ENCODE assay signal across 18 cellular contexts in genomic region chr2:206217743-206218520, GRCh38. TPM values are rescaled to one million over a fixed set of nuclear protein-coding genes. Genes with fewer than 3 reads are reported as not detected.
DNase-seq lines count a peak whose midpoint lies in the region; ATAC-seq and TF ChIP-seq lines count a peak whose summit lies in the region.
"Had no signal": no experiment of that assay in that cellular context is flagged by ENCODE, and none has a peak within 500 bp of the region (broad histone marks: within the 10 kb centered on the region; RNA-seq: fewer than 3 reads in every experiment).

No MANE protein-coding gene starts in this region.

- H3K9me3 Mint-ChIP-seq in activated naive CD4-positive, alpha-beta T cell treated with anti-CD3 and anti-CD28 coated beads for 36 hours: peaks cover 6% of the 10 kb centered on the region

- peak overlapping the region in 1 of 2 experiments; percentile 58; a peak in 2 of 4 replicates for H3K27ac ChIP-seq in SK-N-SH (ENCODE audit: low read depth in 2 of 2, low read length in 1 of 2)
- peak overlapping the region; percentile 79 for H3K27ac ChIP-seq in SK-N-MC
- H3K27ac ChIP-seq: breast epithelium, upper lobe of right lung had no signal

- H2AFZ ChIP-seq in SK-N-SH (ENCODE audit: low read depth): no peak overlapping the region

- H3K36me3 Mint-ChIP-seq in activated naive CD4-positive, alpha-beta T cell treated with anti-CD3 and anti-CD28 coated beads for 36 hours (ENCODE audit: low read depth): no peaks in the 10 kb centered on the region

- DNase-seq in SK-N-SH (peak; percentile 31), SK-N-MC (ENCODE audit: low read depth, low spot score) (peak; percentile 70), left ventricle myocardium superior (no peak), iPS-NIHi11 (ENCODE audit: low spot score) (no peak)
- no peak for DNase-seq in activated naive CD4-positive, alpha-beta T cell treated with anti-CD3 and anti-CD28 coated beads for 36 hours
- DNase-seq: activated CD4-positive, alpha-beta T cell treated with anti-CD3 and anti-CD28 coated beads for 36 hours; DMS53; erythroblast; NCI-H774; stimulated activated CD4-positive, alpha-beta T cell treated with anti-CD3 and anti-CD28 coated beads, Interleukin-12 subunit alpha, Interleukin-12 subunit beta, amount 100 ng/mL, for 4 hours; upper lobe of right lung had no signal

- no peak overlapping the region for H3K4me2 ChIP-seq in SK-N-SH
- H3K4me2 ChIP-seq in skeletal muscle satellite cell (ENCODE audit: low read length): peak overlapping the region; percentile 10

- H3K36me3 ChIP-seq in SK-N-SH (replicated peaks in 1 of 2; ENCODE audit: control insufficient read depth in 1 of 2, insufficient read depth in 2 of 2, low read length in 1 of 2) (no peaks in the 10 kb centered on the region), SK-N-MC (ENCODE audit: insufficient read depth, low read length) (no peaks in the 10 kb centered on the region), skeletal muscle satellite cell (ENCODE audit: insufficient read depth, low read length) (no peaks in the 10 kb centered on the region)
- H3K36me3 ChIP-seq: breast epithelium, upper lobe of right lung had no signal

- no peaks in the 10 kb centered on the region for H3K9me2 ChIP-seq in SK-N-SH

- no peak; a peak in 1 of 4 replicates for TF ChIP-seq EP300 in SK-N-SH (IDR thresholded peaks at IDR 0.05; ENCODE audit: borderline replicate concordance in 1 of 2, low read depth in 1 of 2, low read length in 1 of 2)

- peaks cover 33% of the 10 kb centered on the region for H3K27me3 Mint-ChIP-seq in activated naive CD4-positive, alpha-beta T cell treated with anti-CD3 and anti-CD28 coated beads for 36 hours (ENCODE audit: low read depth)

- H3K4me1 ChIP-seq in SK-N-SH (ENCODE audit: control insufficient read depth in 1 of 2, insufficient read depth in 2 of 2, low read depth in 1 of 2, low read length in 1 of 2) (peaks cover 4 to 16% of the 10 kb centered on the region in 2 experiments; a peak in 3 of 4 replicates), skeletal muscle satellite cell (ENCODE audit: control insufficient read depth, insufficient read depth, low read length) (peaks cover 16% of the 10 kb centered on the region)
- H3K4me1 ChIP-seq: breast epithelium, upper lobe of right lung had no signal

- no peak overlapping the region for H3K27ac Mint-ChIP-seq in activated naive CD4-positive, alpha-beta T cell treated with anti-CD3 and anti-CD28 coated beads for 36 hours
- H3K27ac Mint-ChIP-seq: activated CD4-positive, alpha-beta T cell treated with anti-CD3 and anti-CD28 coated beads for 36 hours; activated T-helper 17 cell treated with anti-CD3 and anti-CD28 coated beads, Interleukin-2, amount 50 U/mL, for 72 hours; naive B cell had no signal

- no peaks in the 10 kb centered on the region for H4K20me1 ChIP-seq in SK-N-SH (ENCODE audit: insufficient read depth)

- WGBS in SK-N-SH (ENCODE audit: low lambda C conversion rate): 39% methylated on average over 9 of the region's 9 CpGs

- ATAC-seq in SK-N-SH treated with all-trans-retinoic acid at 6 μM for 48 hours (no peak; the same call in 2 of the 3 replicates), left ventricle myocardium superior (peak; percentile 26)
- ATAC-seq in activated CD4-positive, CD25-positive, alpha-beta regulatory T cell treated with anti-CD3 and anti-CD28 coated beads, Interleukin-2, amount 50 U/mL, for 24 hours: no peak
- ATAC-seq: activated CD4-positive, alpha-beta T cell treated with anti-CD3 and anti-CD28 coated beads for 36 hours; activated T-helper 17 cell treated with anti-CD3 and anti-CD28 coated beads, Interleukin-2, amount 50 U/mL, for 72 hours; HCT116; upper lobe of right lung had no signal

- H3K27me3 ChIP-seq in SK-N-SH (ENCODE audit: insufficient read depth) (no peaks in the 10 kb centered on the region), skeletal muscle satellite cell (ENCODE audit: control insufficient read depth, insufficient read depth, low read length) (no peaks in the 10 kb centered on the region)
- H3K27me3 ChIP-seq: breast epithelium had no signal

- H3K9me3 ChIP-seq in SK-N-SH (no peaks in the 10 kb centered on the region), SK-N-MC (ENCODE audit: low read depth, low read length) (no peaks in the 10 kb centered on the region; the same call in 1 of the 2 replicates), skeletal muscle satellite cell (replicated peaks; ENCODE audit: low read length) (no peaks in the 10 kb centered on the region)
- H3K9me3 ChIP-seq: upper lobe of right lung had no signal

- H3K4me3 Mint-ChIP-seq in activated naive CD4-positive, alpha-beta T cell treated with anti-CD3 and anti-CD28 coated beads for 36 hours: no peak overlapping the region
- H3K4me3 Mint-ChIP-seq: activated CD4-positive, alpha-beta T cell treated with anti-CD3 and anti-CD28 coated beads for 36 hours; activated T-helper 17 cell treated with anti-CD3 and anti-CD28 coated beads, Interleukin-2, amount 50 U/mL, for 72 hours; naive B cell had no signal

- no peak overlapping the region for H3K4me3 ChIP-seq in SK-N-SH (ENCODE audit: low read depth in 2 of 2, low read length in 1 of 2)
- peak overlapping the region; percentile 56 for H3K4me3 ChIP-seq in SK-N-MC
- no peak overlapping the region for H3K4me3 ChIP-seq in skeletal muscle satellite cell (ENCODE audit: low read length)
- H3K4me3 ChIP-seq: breast epithelium, upper lobe of right lung had no signal

- TF ChIP-seq CTCF in SK-N-SH (IDR thresholded peaks at IDR 0.05): no peak

- no peaks in the 10 kb centered on the region for H3K79me2 ChIP-seq in SK-N-SH (ENCODE audit: insufficient read depth)

- CTCF ChIA-PET in SK-N-SH (lab: Yijun Ruan, JAX): interaction anchor here (0.7 to 1.3 kb wide), 5 partner anchors 12 to 54 kb away, joined by 3 read pairs; no protein-coding TSS in a partner anchor
- CTCF ChIA-PET in activated naive CD4-positive, alpha-beta T cell treated with anti-CD3 and anti-CD28 coated beads for 36 hours (lab: Charles Lee): interaction anchor here (1.2 kb wide), 1 partner anchor 26 kb away, joined by 3 read pairs; no protein-coding TSS in a partner anchor

- no peaks in the 10 kb centered on the region for H3F3A ChIP-seq in SK-N-SH (replicated peaks; ENCODE audit: insufficient read depth)

- H3K4me1 Mint-ChIP-seq in activated naive CD4-positive, alpha-beta T cell treated with anti-CD3 and anti-CD28 coated beads for 36 hours (ENCODE audit: low read depth): no peaks in the 10 kb centered on the region
- H3K4me1 Mint-ChIP-seq: activated T-helper 17 cell treated with anti-CD3 and anti-CD28 coated beads, Interleukin-2, amount 50 U/mL, for 72 hours had no signal

- intact Hi-C loops in left ventricle myocardium superior (cut with micrococcal nuclease): no loop called here
- intact Hi-C loops in activated naive CD4-positive, alpha-beta T cell treated with anti-CD3 and anti-CD28 coated beads for 36 hours (cut with micrococcal nuclease): no loop called here

- H3K9ac ChIP-seq in SK-N-SH (no peak overlapping the region), SK-N-MC (ENCODE audit: insufficient read length) (peak overlapping the region; percentile 33), skeletal muscle satellite cell (ENCODE audit: low read depth, low read length) (no peak overlapping the region)

- TF ChIP-seq RAD21 in SK-N-SH (IDR thresholded peaks at IDR 0.05; ENCODE audit: low read length): no peak

- POLR2A ChIA-PET in SK-N-SH (lab: Yijun Ruan, JAX): no interaction called here

TF ChIP-seq in SK-N-SH, 30 proteins besides CTCF, POLR2A, EP300 and RAD21 (continues in another document):
- TF ChIP-seq RCOR1 (IDR thresholded peaks at IDR 0.05; ENCODE audit: low read length) (peak; percentile 22; the same call in 1 of the 2 replicates), TCF12 (IDR thresholded peaks at IDR 0.05) (peak; percentile 8; the same call in 1 of the 2 replicates), GATA2 (CRISPR knock-in tag; IDR thresholded peaks at IDR 0.05) (0 out of 2 replicates have a peak, but pooled peaks have one; percentile 31)

TF ChIP-seq in SK-N-SH treated with all-trans-retinoic acid at 6 μM for 48 hours, 23 proteins besides CTCF, POLR2A, EP300 and RAD21 (continues in another document):
- TF ChIP-seq GLIS3 (CRISPR knock-in tag; IDR thresholded peaks at IDR 0.05): no peak
- TF ChIP-seq, protein P1, sequence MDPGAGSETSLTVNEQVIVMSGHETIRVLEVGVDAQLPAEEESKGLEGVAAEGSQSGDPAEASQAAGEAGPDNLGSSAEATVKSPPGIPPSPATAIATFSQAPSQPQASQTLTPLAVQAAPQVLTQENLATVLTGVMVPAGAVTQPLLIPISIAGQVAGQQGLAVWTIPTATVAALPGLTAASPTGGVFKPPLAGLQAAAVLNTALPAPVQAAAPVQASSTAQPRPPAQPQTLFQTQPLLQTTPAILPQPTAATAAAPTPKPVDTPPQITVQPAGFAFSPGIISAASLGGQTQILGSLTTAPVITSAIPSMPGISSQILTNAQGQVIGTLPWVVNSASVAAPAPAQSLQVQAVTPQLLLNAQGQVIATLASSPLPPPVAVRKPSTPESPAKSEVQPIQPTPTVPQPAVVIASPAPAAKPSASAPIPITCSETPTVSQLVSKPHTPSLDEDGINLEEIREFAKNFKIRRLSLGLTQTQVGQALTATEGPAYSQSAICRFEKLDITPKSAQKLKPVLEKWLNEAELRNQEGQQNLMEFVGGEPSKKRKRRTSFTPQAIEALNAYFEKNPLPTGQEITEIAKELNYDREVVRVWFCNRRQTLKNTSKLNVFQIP (CRISPR knock-in tag; IDR thresholded peaks at IDR 0.05; ENCODE audit: borderline replicate concordance, low read depth): no peak
- TF ChIP-seq BACH2 (CRISPR knock-in tag; IDR thresholded peaks at IDR 0.05; ENCODE audit: borderline replicate concordance): no peak

RNA-seq across cellular contexts. Expression of gene ZDBF2, which starts 56.5 kb away (rescaled TPM):
- polyA plus RNA-seq in SK-N-SH (2012; rRNA removed): 1.4 and 1.9 TPM in 2 replicates
- polyA plus RNA-seq in SK-N-SH (2012; cell fraction: cytosol; rRNA removed): 1.6 and 1.8 TPM in 2 replicates
- 2.2 and 4.7 TPM in 2 replicates for polyA plus RNA-seq in SK-N-SH (2012; cell fraction: nucleus; rRNA removed)
- 6.6 TPM for total RNA-seq in left ventricle myocardium superior
- total RNA-seq in skeletal muscle satellite cell (2012; rRNA removed): 7.9 and 8.4 TPM in 2 replicates
- 1 to 10 TPM; 3.9 to 4.8 TPM for total RNA-seq in activated naive CD4-positive, alpha-beta T cell treated with anti-CD3 and anti-CD28 coated beads for 36 hours

RNA-seq across cellular contexts. Expression of gene EEF1B2, which starts 58.2 kb away (rescaled TPM):
- polyA plus RNA-seq in SK-N-SH (2012; rRNA removed): 720 and 815 TPM in 2 replicates
- 879 and 1,372 TPM in 2 replicates for polyA plus RNA-seq in SK-N-SH (2012; cell fraction: cytosol; rRNA removed)
- 223 and 290 TPM in 2 replicates for polyA plus RNA-seq in SK-N-SH (2012; cell fraction: nucleus; rRNA removed)
- total RNA-seq in left ventricle myocardium superior: 258 TPM
- total RNA-seq in skeletal muscle satellite cell (2012; rRNA removed): 658 and 833 TPM in 2 replicates
- total RNA-seq in activated naive CD4-positive, alpha-beta T cell treated with anti-CD3 and anti-CD28 coated beads for 36 hours: 1,000 to 10,000 TPM; 1,328 to 1,373 TPM

RNA-seq across cellular contexts. Expression of gene NDUFS1, which starts 58.7 kb away (rescaled TPM):
- 54.8 and 90.7 TPM in 2 replicates for polyA plus RNA-seq in SK-N-SH (2012; rRNA removed)
- 77.6 and 80.6 TPM in 2 replicates for polyA plus RNA-seq in SK-N-SH (2012; cell fraction: cytosol; rRNA removed)
- 35.6 and 60.0 TPM in 2 replicates for polyA plus RNA-seq in SK-N-SH (2012; cell fraction: nucleus; rRNA removed)
- total RNA-seq in left ventricle myocardium superior: 503 TPM
- total RNA-seq in skeletal muscle satellite cell (2012; rRNA removed): 91.3 and 121 TPM in 2 replicates
- 10 to 100 TPM; 81.1 to 83.3 TPM for total RNA-seq in activated naive CD4-positive, alpha-beta T cell treated with anti-CD3 and anti-CD28 coated beads for 36 hours

Comparison
In these comparisons a context has a peak if more than half of its experiments do, and no peak if none do; other contexts are left out.
1. DNase-seq: peak in SK-N-SH (single experiment) and SK-N-MC (single experiment); none in left ventricle myocardium superior (single experiment), iPS-NIHi11 (single experiment) and activated naive CD4-positive, alpha-beta T cell treated with anti-CD3 and anti-CD28 coated beads for 36 hours (single experiment).